13 cellular contexts compared by ENCODE assay signal in the genomic region with DNA sequence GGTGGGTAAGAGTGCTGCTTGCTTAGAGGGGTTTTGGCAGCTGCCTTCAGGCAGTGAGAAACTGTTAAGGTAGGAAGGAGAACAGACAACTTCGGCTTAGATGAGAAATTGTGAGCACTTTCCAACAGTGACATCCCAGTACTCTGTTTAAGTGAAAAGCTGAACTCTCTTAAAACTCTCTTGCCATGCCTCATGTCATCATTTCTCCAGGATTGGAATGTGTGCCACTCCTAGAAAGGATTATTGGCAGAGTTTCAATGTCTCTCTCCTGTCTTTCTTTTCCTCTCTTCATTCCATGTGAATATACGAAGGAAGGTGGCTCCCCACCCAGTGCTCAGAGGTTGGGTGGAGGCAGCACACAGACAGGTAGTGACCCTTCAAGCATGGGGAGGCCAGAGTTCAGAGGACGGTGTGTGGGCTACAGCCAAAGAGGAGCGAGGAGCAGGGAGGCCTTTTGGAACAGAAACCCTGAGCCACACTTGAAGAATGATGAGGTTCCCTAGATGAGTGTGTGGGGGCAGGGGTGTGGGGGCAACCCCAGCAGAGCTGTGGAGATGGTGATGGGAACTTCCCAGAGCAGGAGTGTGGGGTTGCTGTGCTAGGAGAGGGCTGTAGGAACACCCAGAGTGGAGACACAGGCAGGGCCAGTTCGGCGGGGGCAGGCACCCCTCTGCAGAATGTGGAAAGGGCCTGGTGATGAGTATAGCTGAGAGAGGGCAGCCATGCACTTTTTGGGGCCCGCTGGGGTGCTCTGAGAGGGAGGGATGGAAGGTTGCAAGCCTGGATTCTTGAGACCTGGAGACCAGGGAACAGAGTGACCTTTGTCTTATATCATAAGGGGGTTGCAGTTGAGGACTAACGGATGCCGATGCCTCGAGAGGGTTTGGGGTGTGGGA. TPM values are rescaled to one million over a fixed set of nuclear protein-coding genes. Genes with fewer than 3 reads are reported as not detected.
A peak's percentile ranks its signal among the peaks of the same experiment; 100 is the strongest.
DNase-seq lines count a peak whose midpoint lies in the region; ATAC-seq and TF ChIP-seq lines count a peak whose summit lies in the region.
"Had no signal": no experiment of that assay in that cellular context is flagged by ENCODE, and none has a peak within 500 bp of the region (broad histone marks: within the 10 kb centered on the region; RNA-seq: fewer than 3 reads in every experiment).

No MANE protein-coding gene starts in this region.

- H3K4me1 ChIP-seq in tibial nerve = peaks cover 0 to 88% (median 28%) of the 10 kb centered on the region in 4 donors

- no peaks in the 10 kb centered on the region for H3K27me3 ChIP-seq in tibial nerve
- H3K27me3 ChIP-seq: colonic mucosa had no signal

- no peaks in the 10 kb centered on the region for H3K36me3 ChIP-seq in tibial nerve
- H3K36me3 ChIP-seq: colonic mucosa had no signal

- no peak for DNase-seq in activated naive CD4-positive, alpha-beta T cell treated with Interleukin-2 at 50 U/mL for 16 hours
- DNase-seq in activated B cell treated with CpG ODN at 0.5 μM for 24 hours = no peak
- DNase-seq in glomerular visceral epithelial cell (ENCODE audit: extremely low spot score) = peak; percentile 39
- DNase-seq in tibial nerve (ENCODE audit: low spot score in 2 of 2) = no peak
- DNase-seq in dermis blood vessel endothelial cell = no peak
- DNase-seq: activated CD8-positive, alpha-beta memory T cell treated with anti-CD3 and anti-CD28 coated beads for 24 hours; C1 segment of cervical spinal cord; colonic mucosa; NCI-H1436; occipital lobe had no signal

- WGBS in tibial nerve, 2 donors = 53 to 54% methylated on average over 10 of the region's 10 CpGs

- H3K9me3 ChIP-seq in tibial nerve = no peaks in the 10 kb centered on the region
- H3K9me3 ChIP-seq: colonic mucosa had no signal

- no peak for TF ChIP-seq POLR2A in tibial nerve (IDR thresholded peaks at IDR 0.05)

- CTCF ChIA-PET in activated B cell treated with CpG ODN at 0.5 μM for 24 hours (lab: Charles Lee) = interaction anchor here (1.1 kb wide), 1 partner anchor 42 kb away, joined by 3 read pairs; no protein-coding TSS in a partner anchor

- TF ChIP-seq CTCF in activated B cell treated with CpG ODN at 0.5 μM for 24 hours (IDR thresholded peaks at IDR 0.05) = no peak
- no peak for TF ChIP-seq CTCF in tibial nerve (IDR thresholded peaks at IDR 0.05)

- no peaks in the 10 kb centered on the region for H3K27me3 Mint-ChIP-seq in activated naive CD4-positive, alpha-beta T cell treated with anti-CD3 and anti-CD28 coated beads, Interleukin-2, amount 50 U/mL, for 24 hours
- H3K27me3 Mint-ChIP-seq in activated B cell treated with CpG ODN at 0.5 μM for 24 hours = no peaks in the 10 kb centered on the region

- POLR2A ChIA-PET in activated B cell treated with CpG ODN at 0.5 μM for 24 hours (lab: Charles Lee) = interaction anchor here (1.7 to 7.4 kb wide), 4 partner anchors 15 to 85 kb away, joined by 5 to 222 read pairs (median 74); a partner anchor contains a TSS

- H3K4me1 Mint-ChIP-seq in activated naive CD4-positive, alpha-beta T cell treated with anti-CD3 and anti-CD28 coated beads, Interleukin-2, amount 50 U/mL, for 24 hours = peaks cover 68% of the 10 kb centered on the region
- H3K4me1 Mint-ChIP-seq in activated B cell treated with CpG ODN at 0.5 μM for 24 hours = peaks cover 93% of the 10 kb centered on the region

- ATAC-seq in activated B cell treated with CpG ODN at 0.5 μM for 24 hours (ENCODE audit: low read depth) (no peak), GM18873 (IDR thresholded peaks at IDR 0.05; ENCODE audit: low FRiP score, unreplicated experiment) (no peak), GM18517 (IDR thresholded peaks at IDR 0.05; ENCODE audit: unreplicated experiment) (no peak)

- H3K27ac ChIP-seq in tibial nerve = peak overlapping the region; percentile 20 to 71 (median 41)
- H3K27ac ChIP-seq: colonic mucosa had no signal

- intact Hi-C loops in activated B cell treated with CpG ODN at 0.5 μM for 24 hours (cut with micrococcal nuclease) = no loop called here

- H3K4me3 Mint-ChIP-seq in activated naive CD4-positive, alpha-beta T cell treated with anti-CD3 and anti-CD28 coated beads, Interleukin-2, amount 50 U/mL, for 24 hours = peak overlapping the region; percentile 64
- peak overlapping the region; percentile 69 for H3K4me3 Mint-ChIP-seq in activated B cell treated with CpG ODN at 0.5 μM for 24 hours

- no peak for TF ChIP-seq EP300 in tibial nerve (IDR thresholded peaks at IDR 0.05)

- H3K9me3 Mint-ChIP-seq in activated naive CD4-positive, alpha-beta T cell treated with anti-CD3 and anti-CD28 coated beads, Interleukin-2, amount 50 U/mL, for 24 hours = no peaks in the 10 kb centered on the region
- H3K9me3 Mint-ChIP-seq in activated B cell treated with CpG ODN at 0.5 μM for 24 hours = no peaks in the 10 kb centered on the region

- peak overlapping the region; percentile 84 for H3K27ac Mint-ChIP-seq in activated naive CD4-positive, alpha-beta T cell treated with anti-CD3 and anti-CD28 coated beads, Interleukin-2, amount 50 U/mL, for 24 hours
- peak overlapping the region; percentile 90 for H3K27ac Mint-ChIP-seq in activated B cell treated with CpG ODN at 0.5 μM for 24 hours

- H3K36me3 Mint-ChIP-seq in activated naive CD4-positive, alpha-beta T cell treated with anti-CD3 and anti-CD28 coated beads, Interleukin-2, amount 50 U/mL, for 24 hours = peaks cover 4% of the 10 kb centered on the region
- H3K36me3 Mint-ChIP-seq in activated B cell treated with CpG ODN at 0.5 μM for 24 hours (ENCODE audit: low read depth) = peaks cover 23% of the 10 kb centered on the region

- H3K4me3 ChIP-seq in tibial nerve = no peak overlapping the region
- H3K4me3 ChIP-seq: colonic mucosa had no signal

RNA-seq across cellular contexts. Expression of a gene that starts 58.8 kb away (rescaled TPM):
- 99.8 and 108 TPM in 2 replicates for total RNA-seq in activated B cell treated with CpG ODN at 0.5 μM for 24 hours
- 10 to 100 TPM; 47.9 to 78.6 (median 60.0) TPM for total RNA-seq in tibial nerve
- total RNA-seq in dermis blood vessel endothelial cell = 49.4 and 90.3 TPM in 2 replicates
